9 cellular contexts compared by ENCODE assay signal in the genomic region with DNA sequence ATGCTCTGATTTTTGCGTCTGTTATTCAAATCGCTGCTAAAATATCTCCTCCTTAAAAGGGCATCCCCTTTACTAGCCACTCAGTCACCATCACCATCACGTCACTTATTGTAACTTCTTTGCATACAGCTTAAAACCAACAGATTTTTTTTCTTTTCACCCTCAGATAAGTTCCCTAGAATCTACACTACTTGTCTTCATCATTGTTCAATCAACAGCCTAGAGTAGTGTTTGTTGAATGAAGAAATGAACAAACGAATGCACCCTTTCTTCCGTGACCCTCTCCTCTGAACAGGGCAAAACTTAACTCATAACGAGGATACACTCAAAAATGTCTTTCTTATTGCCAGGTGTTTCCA. TPM values are rescaled to one million over a fixed set of nuclear protein-coding genes. Genes with fewer than 3 reads are reported as not detected.
DNase-seq lines count a peak whose midpoint lies in the region; ATAC-seq, FAIRE-seq and TF ChIP-seq lines count a peak whose summit lies in the region.
"Had no signal": no experiment of that assay in that cellular context is flagged by ENCODE, and none has a peak within 500 bp of the region (broad histone marks: within the 10 kb centered on the region; RNA-seq: fewer than 3 reads in every experiment).

No MANE protein-coding gene starts in this region.

- peaks cover 13% of the 10 kb centered on the region for H3K36me3 Mint-ChIP-seq in MCF 10A (ENCODE audit: insufficient read depth, unreplicated experiment)

- H3K9me3 ChIP-seq in A549 (no peaks in the 10 kb centered on the region), mucosa of stomach (ENCODE audit: control insufficient read depth, low read length) (no peaks in the 10 kb centered on the region)
- H3K9me3 ChIP-seq: prostate gland had no signal

- H3K9me3 Mint-ChIP-seq in MCF 10A (ENCODE audit: unreplicated experiment): no peaks in the 10 kb centered on the region

- H3K27me3 ChIP-seq in mucosa of stomach (ENCODE audit: control insufficient read depth, insufficient read depth, low read length): no peaks in the 10 kb centered on the region

- no TSS peak for BruUV-seq in MCF 10A (replicated peaks; lab: Mats Ljungman, UMichigan)

- peak overlapping the region; percentile 77 for H3K9ac ChIP-seq in mucosa of stomach (ENCODE audit: low read length)

- ATAC-seq in A549 (no peak), GM21423 (IDR thresholded peaks at IDR 0.05; ENCODE audit: unreplicated experiment) (no peak), GM19023 (IDR thresholded peaks at IDR 0.05; ENCODE audit: unreplicated experiment) (no peak), HG03439 (IDR thresholded peaks at IDR 0.05; ENCODE audit: unreplicated experiment) (no peak)

- TF ChIP-seq RAD21 in A549 (conservative IDR thresholded peaks at IDR 0.05 in 1 of 2, IDR thresholded peaks at IDR 0.05 in 1 of 2): no peak

- H3K4me1 ChIP-seq in A549 (peaks cover 12% of the 10 kb centered on the region; the same call in 2 of the 3 replicates), mucosa of stomach (ENCODE audit: control insufficient read depth, insufficient read depth, low read length) (peaks cover 8% of the 10 kb centered on the region)
- H3K4me1 ChIP-seq: prostate gland had no signal

- H3K4me3 Mint-ChIP-seq in MCF 10A (ENCODE audit: unreplicated experiment): peak overlapping the region; percentile 98

- TF ChIP-seq POLR2A in A549 (IDR thresholded peaks at IDR 0.05; ENCODE audit: low read length): no peak

- FAIRE-seq in A549 (lab: Jason Lieb, UNC): no peak

- TF ChIP-seq CTCF in A549 (IDR thresholded peaks at IDR 0.05) (no peak), HFF-Myc (IDR thresholded peaks at IDR 0.05; ENCODE audit: low read depth, low read length, missing control alignments) (no peak), MCF 10A (IDR thresholded peaks at IDR 0.05; ENCODE audit: unreplicated experiment) (no peak)

- H3K4me2 ChIP-seq in A549: peak overlapping the region; percentile 94

- H3K27ac ChIP-seq in A549: peak overlapping the region; percentile 87 to 99

- H3K4me1 Mint-ChIP-seq in MCF 10A (ENCODE audit: insufficient read depth, unreplicated experiment): peaks cover 29% of the 10 kb centered on the region

- 90% methylated on average over 6 of the region's 6 CpGs for WGBS in A549 (ENCODE audit: missing lambda C conversion rate)

- DNase-seq in A549 (ENCODE audit: low read depth in 1 of 2, low spot score in 1 of 2): no peak
- DNase-seq in HFF-Myc (ENCODE audit: extremely low read depth, low read depth): no peak
- DNase-seq in MCF 10A (ENCODE audit: unreplicated experiment): no peak
- no peak for DNase-seq in stimulated activated CD4-positive, alpha-beta T cell treated with anti-CD3 and anti-CD28 coated beads, Interleukin-4, amount 100 ng/mL, for 24 hours

- CTCF ChIA-PET in A549 (lab: Yijun Ruan, JAX) (interaction anchor here (0.7 to 1.4 kb wide), 3 partner anchors 15 to 121 kb away, joined by 3 read pairs; no protein-coding TSS in a partner anchor), MCF 10A (lab: Yijun Ruan, JAX) (no interaction called here)

- H3K27me3 Mint-ChIP-seq in MCF 10A (ENCODE audit: insufficient read depth, unreplicated experiment): no peaks in the 10 kb centered on the region

- POLR2A ChIA-PET in A549 (lab: Yijun Ruan, JAX) (interaction anchor here (0.5 to 1.2 kb wide), 3 partner anchors 23 to 1262 kb away, joined by 3 to 4 read pairs (median 3); no protein-coding TSS in a partner anchor), MCF 10A (lab: Yijun Ruan, JAX) (interaction anchor here (1.0 to 2.9 kb wide), 8 partner anchors 11 to 216 kb away, joined by 3 to 15 read pairs (median 4); no protein-coding TSS in a partner anchor)

- no peak for TF ChIP-seq EP300 in A549 (IDR thresholded peaks at IDR 0.05)

- no peaks in the 10 kb centered on the region for H3K36me3 ChIP-seq in mucosa of stomach (ENCODE audit: control insufficient read depth, insufficient read depth, low read length)
- H3K36me3 ChIP-seq: prostate gland had no signal

- H3K27ac Mint-ChIP-seq in MCF 10A (ENCODE audit: low read depth, unreplicated experiment): peak overlapping the region; percentile 95

- H3K4me3 ChIP-seq in A549: peak overlapping the region; percentile 86
- H3K4me3 ChIP-seq in HFF-Myc (replicated peaks; ENCODE audit: low read depth, low read length): peak overlapping the region; percentile 81
- peak overlapping the region; percentile 94 for H3K4me3 ChIP-seq in mucosa of stomach (ENCODE audit: low read length)

- intact Hi-C loops in MCF 10A (cut with micrococcal nuclease): no loop called here

TF ChIP-seq in A549, 52 proteins besides CTCF, POLR2A, EP300 and RAD21:
- TF ChIP-seq, protein P1, sequence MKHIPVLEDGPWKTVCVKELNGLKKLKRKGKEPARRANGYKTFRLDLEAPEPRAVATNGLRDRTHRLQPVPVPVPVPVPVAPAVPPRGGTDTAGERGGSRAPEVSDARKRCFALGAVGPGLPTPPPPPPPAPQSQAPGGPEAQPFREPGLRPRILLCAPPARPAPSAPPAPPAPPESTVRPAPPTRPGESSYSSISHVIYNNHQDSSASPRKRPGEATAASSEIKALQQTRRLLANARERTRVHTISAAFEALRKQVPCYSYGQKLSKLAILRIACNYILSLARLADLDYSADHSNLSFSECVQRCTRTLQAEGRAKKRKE (CRISPR knock-in tag; IDR thresholded peaks at IDR 0.05; ENCODE audit: low read depth): no peak
- no peak for TF ChIP-seq RARB (CRISPR knock-in tag; IDR thresholded peaks at IDR 0.05)
- no peak for TF ChIP-seq FOSB (CRISPR knock-in tag; IDR thresholded peaks at IDR 0.05)
- TF ChIP-seq MAZ (IDR thresholded peaks at IDR 0.05; ENCODE audit: borderline replicate concordance, low read depth, low read length): no peak
- no peak for TF ChIP-seq BHLHE40 (IDR thresholded peaks at IDR 0.05; ENCODE audit: low read depth, low read length)
- TF ChIP-seq FOXS1 (CRISPR knock-in tag; IDR thresholded peaks at IDR 0.05): no peak
- TF ChIP-seq, protein P2, sequence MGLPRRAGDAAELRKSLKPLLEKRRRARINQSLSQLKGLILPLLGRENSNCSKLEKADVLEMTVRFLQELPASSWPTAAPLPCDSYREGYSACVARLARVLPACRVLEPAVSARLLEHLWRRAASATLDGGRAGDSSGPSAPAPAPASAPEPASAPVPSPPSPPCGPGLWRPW (IDR thresholded peaks at IDR 0.05): no peak
- TF ChIP-seq, protein P3, sequence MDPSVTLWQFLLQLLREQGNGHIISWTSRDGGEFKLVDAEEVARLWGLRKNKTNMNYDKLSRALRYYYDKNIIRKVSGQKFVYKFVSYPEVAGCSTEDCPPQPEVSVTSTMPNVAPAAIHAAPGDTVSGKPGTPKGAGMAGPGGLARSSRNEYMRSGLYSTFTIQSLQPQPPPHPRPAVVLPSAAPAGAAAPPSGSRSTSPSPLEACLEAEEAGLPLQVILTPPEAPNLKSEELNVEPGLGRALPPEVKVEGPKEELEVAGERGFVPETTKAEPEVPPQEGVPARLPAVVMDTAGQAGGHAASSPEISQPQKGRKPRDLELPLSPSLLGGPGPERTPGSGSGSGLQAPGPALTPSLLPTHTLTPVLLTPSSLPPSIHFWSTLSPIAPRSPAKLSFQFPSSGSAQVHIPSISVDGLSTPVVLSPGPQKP (IDR thresholded peaks at IDR 0.05; ENCODE audit: low read depth, low read length): no peak
- TF ChIP-seq GATA3 (IDR thresholded peaks at IDR 0.05; ENCODE audit: borderline replicate concordance): no peak
- no peak for TF ChIP-seq TP53 (CRISPR knock-in tag; IDR thresholded peaks at IDR 0.05)
- no peak for TF ChIP-seq NR3C1 (IDR thresholded peaks at IDR 0.05)
- TF ChIP-seq POLR2AphosphoS2 (conservative IDR thresholded peaks at IDR 0.05; ENCODE audit: low read length): no peak
- TF ChIP-seq RCOR1 (IDR thresholded peaks at IDR 0.05; ENCODE audit: low read depth, low read length): no peak
- TF ChIP-seq KDM1A (IDR thresholded peaks at IDR 0.05; ENCODE audit: low read depth): no peak
- TF ChIP-seq JUN (IDR thresholded peaks at IDR 0.05): no peak
- no peak for TF ChIP-seq JUNB (IDR thresholded peaks at IDR 0.05)
- no peak for TF ChIP-seq HOXB5 (CRISPR knock-in tag; IDR thresholded peaks at IDR 0.05)
- TF ChIP-seq MAFK (IDR thresholded peaks at IDR 0.05; ENCODE audit: partially characterized antibody): no peak

RNA-seq across cellular contexts. Expression of a gene that starts 1.1 kb away (rescaled TPM):
- polyA plus RNA-seq in A549 (2011; rRNA removed): 19.0 and 21.3 TPM in 2 replicates
- 2.3 and 2.7 TPM in 2 replicates for polyA plus RNA-seq in A549 (2012; cell fraction: cytosol; rRNA removed)
- 1.4 and 2.3 TPM in 2 replicates for polyA plus RNA-seq in A549 (2012; cell fraction: nucleus; rRNA removed)
- 7.2 to 7.6 TPM (median 7.4 TPM) in 3 replicates for polyA plus RNA-seq in A549 (2017; fragmentation: RNase III; extraction: RNeasy Plus Mini Kit Qiagen cat#74134 plus additional on column Dnase treatment)
- polyA minus RNA-seq in A549 (2011; rRNA and poly(A)+ RNA removed): 16.4 and 16.9 TPM in 2 replicates
- total RNA-seq in MCF 10A (2022): 22.0 and 24.7 TPM in 2 replicates
